Comparison of ENCODE assay signal across 1 cellular context in the genomic region with DNA sequence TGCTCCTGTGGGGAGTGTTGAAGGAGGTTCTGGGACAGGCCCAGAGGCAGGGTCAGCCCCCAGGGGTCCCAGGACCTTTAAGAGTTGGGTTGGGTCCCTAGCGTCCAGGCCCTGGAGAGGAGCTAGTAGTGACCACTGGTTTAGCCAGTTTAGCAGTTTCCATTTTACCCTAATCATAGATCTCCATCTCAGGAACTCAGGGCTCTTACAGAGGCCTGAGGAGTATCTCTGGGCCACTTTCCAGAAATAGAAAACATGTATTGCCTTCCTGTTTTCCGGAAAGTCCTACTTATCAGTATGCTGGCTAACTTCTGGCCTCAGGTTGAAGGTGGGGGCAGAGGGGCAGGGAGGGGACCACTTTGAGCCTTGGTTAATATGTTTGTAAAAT.
TF ChIP-seq lines count a peak whose summit lies in the region.

No MANE protein-coding gene starts in this region.

TF ChIP-seq in SK-N-SH treated with all-trans-retinoic acid at 6 μM for 48 hours, 23 proteins besides CTCF, POLR2A, EP300 and RAD21 (continued from another document):
- TF ChIP-seq CREB5 (CRISPR knock-in tag; IDR thresholded peaks at IDR 0.05; ENCODE audit: low read depth): no peak
